27 cellular contexts compared by ENCODE assay signal in genomic region chr13:31327157-31327556, GRCh38.
"Had no signal": no experiment of that assay in that cellular context is flagged by ENCODE, and none has a peak within 500 bp of the region (broad histone marks: within the 10 kb centered on the region; RNA-seq: fewer than 3 reads in every experiment).

No MANE protein-coding gene starts in this region.

- H3K9me3 Mint-ChIP-seq: activated B cell treated with CpG ODN at 0.5 μM for 24 hours; activated CD4-positive, alpha-beta T cell treated with anti-CD3 and anti-CD28 coated beads, Interleukin-2, amount 10 ng/mL, durations not matched to agents 24 days and 14 days; activated naive CD4-positive, alpha-beta T cell treated with anti-CD3 and anti-CD28 coated beads, Interleukin-2, amount 10 ng/mL, durations not matched to agents 7 days and 5 days; activated naive CD8-positive, alpha-beta T cell treated with anti-CD3 and anti-CD28 coated beads for 36 hours; activated T-helper 2 cell treated with anti-CD3 and anti-CD28 coated beads, Interferon-gamma antibody, Interleukin-2, Interleukin-4, amounts not matched to agents 10 μg/mL and 5 μg/mL and 100 μg/mL, durations not matched to agents 14 hours and 24 hours and 36 hours had no signal

- H3K27me3 Mint-ChIP-seq: activated B cell treated with CpG ODN at 0.5 μM for 24 hours; activated CD4-positive, alpha-beta T cell treated with anti-CD3 and anti-CD28 coated beads, Interleukin-2, amount 10 ng/mL, durations not matched to agents 24 days and 14 days; activated naive CD4-positive, alpha-beta T cell treated with anti-CD3 and anti-CD28 coated beads, Interleukin-2, amount 10 ng/mL, durations not matched to agents 7 days and 5 days; activated naive CD8-positive, alpha-beta T cell treated with anti-CD3 and anti-CD28 coated beads for 36 hours had no signal

- H3K27ac ChIP-seq: adrenal gland, Peyer's patch had no signal

- H3K4me3 Mint-ChIP-seq: activated B cell treated with CpG ODN at 0.5 μM for 24 hours; activated CD4-positive, alpha-beta T cell treated with anti-CD3 and anti-CD28 coated beads, Interleukin-2, amount 10 ng/mL, durations not matched to agents 24 days and 14 days; activated naive CD4-positive, alpha-beta T cell treated with anti-CD3 and anti-CD28 coated beads, Interleukin-2, amount 10 ng/mL, durations not matched to agents 7 days and 5 days; activated naive CD8-positive, alpha-beta T cell treated with anti-CD3 and anti-CD28 coated beads for 36 hours; activated T-cell treated with anti-CD3 and anti-CD28 coated beads, Interleukin-2, amount 50 U/mL, for 72 hours had no signal

- H3K27me3 ChIP-seq: adrenal gland, MG63, Peyer's patch had no signal

- H3K4me1 Mint-ChIP-seq: activated CD4-positive, alpha-beta T cell treated with anti-CD3 and anti-CD28 coated beads, Interleukin-2, amount 10 ng/mL, durations not matched to agents 24 days and 14 days; activated naive CD4-positive, alpha-beta T cell treated with anti-CD3 and anti-CD28 coated beads, Interleukin-2, amount 10 ng/mL, durations not matched to agents 7 days and 5 days; activated naive CD8-positive, alpha-beta T cell treated with anti-CD3 and anti-CD28 coated beads for 36 hours had no signal

- H3K9me3 ChIP-seq: adrenal gland, MG63, Peyer's patch had no signal

- H3K36me3 Mint-ChIP-seq: activated naive CD4-positive, alpha-beta T cell treated with anti-CD3 and anti-CD28 coated beads, Interleukin-2, amount 10 ng/mL, durations not matched to agents 7 days and 5 days had no signal

- H3K4me3 ChIP-seq: adrenal gland, MG63, Peyer's patch had no signal

- H3K4me1 ChIP-seq: adrenal gland, Peyer's patch had no signal

- ATAC-seq: activated T-cell treated with anti-CD3 and anti-CD28 coated beads, Interleukin-2, amount 50 U/mL, for 72 hours had no signal

- H3K27ac Mint-ChIP-seq: activated B cell treated with CpG ODN at 0.5 μM for 24 hours; activated CD4-positive, alpha-beta T cell treated with anti-CD3 and anti-CD28 coated beads, Interleukin-2, amount 10 ng/mL, durations not matched to agents 24 days and 14 days; activated naive CD4-positive, alpha-beta T cell treated with anti-CD3 and anti-CD28 coated beads, Interleukin-2, amount 10 ng/mL, durations not matched to agents 7 days and 5 days; activated naive CD8-positive, alpha-beta T cell treated with anti-CD3 and anti-CD28 coated beads for 36 hours; activated T-cell treated with anti-CD3 and anti-CD28 coated beads, Interleukin-2, amount 50 U/mL, for 72 hours; activated T-helper 2 cell treated with anti-CD3 and anti-CD28 coated beads, Interferon-gamma antibody, Interleukin-2, Interleukin-4, amounts not matched to agents 10 μg/mL and 5 μg/mL and 100 μg/mL, durations not matched to agents 14 hours and 24 hours and 36 hours had no signal

- H3K36me3 ChIP-seq: adrenal gland, MG63, Peyer's patch had no signal

- DNase-seq: activated B cell treated with CpG ODN at 0.5 μM for 24 hours; activated CD4-positive, alpha-beta T cell treated with anti-CD3 and anti-CD28 coated beads for 1 hour; activated CD4-positive, alpha-beta T cell treated with anti-CD3 and anti-CD28 coated beads, Interleukin-2, amount 10 ng/mL, durations not matched to agents 24 days and 14 days; activated CD4-positive, alpha-beta T cell treated with anti-CD3 and anti-CD28 coated beads, Interleukin-2, amount 50 U/mL, for 48 hours; activated CD8-positive, alpha-beta memory T cell treated with anti-CD3 and anti-CD28 coated beads for 24 hours; activated gamma-delta T cell treated with Interleukin-2 at 50 U/mL for 16 hours; activated naive CD4-positive, alpha-beta T cell treated with anti-CD3 and anti-CD28 coated beads, Interleukin-2, amount 10 ng/mL, durations not matched to agents 7 days and 5 days; activated naive CD8-positive, alpha-beta T cell treated with anti-CD3 and anti-CD28 coated beads for 36 hours; activated T-cell treated with anti-CD3 and anti-CD28 coated beads, Interleukin-2, amount 50 U/mL, for 72 hours; adrenal gland; anterior cingulate cortex; MG63; MV-4-11; NCI-H1092 treated with DMSO at 0.1 percent for 48 hours; NCI-H1417 treated with DMSO at 0.1 percent for 48 hours; NCI-H1694; NCI-H2029; NCI-H2107; NCI-H345; NCI-H510A; NCI-H526 treated with DMSO at 0.1 percent for 48 hours; NK-92 treated with Interleukin-12 subunit alpha and Interleukin-12 subunit beta, amount 100 ng/mL, for 24 hours; Peyer's patch; SHP77; T-helper 2 cell; T1000 had no signal
